Comparison of ENCODE assay signal across 13 cellular contexts in the genomic region with DNA sequence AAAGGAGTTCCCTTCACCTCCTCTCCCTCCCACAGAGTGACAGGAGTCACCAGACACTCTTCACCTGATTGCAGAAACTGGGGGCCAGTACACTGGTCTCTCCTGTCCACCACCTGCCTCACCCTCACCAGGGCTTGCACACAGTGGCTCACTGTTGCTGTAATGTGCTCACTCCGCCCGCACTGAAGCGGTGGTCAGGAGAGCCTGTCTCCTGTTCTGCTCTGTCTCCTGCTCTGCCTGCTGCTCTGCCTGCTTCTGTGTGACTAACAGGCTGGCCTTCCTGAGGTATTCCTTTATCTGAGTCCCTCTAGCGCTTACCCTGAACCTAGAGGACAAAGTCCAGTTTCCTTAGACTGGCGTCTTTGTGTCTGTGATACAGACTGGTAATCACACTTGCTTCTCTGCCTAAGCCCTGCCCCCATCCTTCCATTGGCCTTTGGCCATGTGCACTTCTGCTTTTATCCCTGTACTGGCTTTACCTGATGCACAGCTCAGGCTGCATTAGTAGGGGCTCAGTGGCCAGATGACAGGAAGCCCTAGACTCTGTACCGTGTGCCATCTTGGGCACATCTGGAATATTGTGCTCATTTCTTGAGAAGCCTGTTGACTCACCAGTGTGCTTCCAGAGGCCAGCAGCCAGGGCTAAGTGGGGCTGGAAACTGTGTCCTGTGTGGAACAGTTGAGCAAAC. TPM values are rescaled to one million over a fixed set of nuclear protein-coding genes. Genes with fewer than 3 reads are reported as not detected.
DNase-seq lines count a peak whose midpoint lies in the region; ATAC-seq, FAIRE-seq and TF ChIP-seq lines count a peak whose summit lies in the region.
"Had no signal": no experiment of that assay in that cellular context is flagged by ENCODE, and none has a peak within 500 bp of the region (broad histone marks: within the 10 kb centered on the region; RNA-seq: fewer than 3 reads in every experiment).

No MANE protein-coding gene starts in this region.

- ATAC-seq in left lobe of liver (peak; percentile 84), HG02885 (IDR thresholded peaks at IDR 0.05; ENCODE audit: poor library complexity, unreplicated experiment) (no peak), GM19395 (IDR thresholded peaks at IDR 0.05; ENCODE audit: unreplicated experiment) (no peak)
- ATAC-seq: activated CD4-positive, CD25-positive, alpha-beta regulatory T cell treated with anti-CD3 and anti-CD28 coated beads, Interleukin-2, amount 50 U/mL, for 24 hours; HCT116 had no signal

- H3K27ac ChIP-seq in 22Rv1 (peak overlapping the region; percentile 99), VCaP (peak overlapping the region; percentile 74)
- H3K27ac ChIP-seq: HL-60 had no signal

- no peak for TF ChIP-seq POLR2A in GM12891 (IDR thresholded peaks at IDR 0.05; ENCODE audit: low read depth, low read length)

- no peak for FAIRE-seq in GM12891 (lab: Jason Lieb, UNC)

- TF ChIP-seq CTCF in 22Rv1 (IDR thresholded peaks at IDR 0.05) (peak; percentile 26), VCaP (conservative IDR thresholded peaks at IDR 0.05) (0 out of 2 replicates have a peak, but pooled peaks have one; percentile 29)

- DNase-seq in GM12891 (ENCODE audit: insufficient read length, low spot score): no peak
- DNase-seq in left lobe of liver (ENCODE audit: low spot score): peak; percentile 81
- DNase-seq in NCI-H2227 treated with DMSO at 0.1 percent for 48 hours (lab: John Stamatoyannopoulos, UW): no peak
- no peak for DNase-seq in iPS-NIHi7 (ENCODE audit: extremely low spot score)
- DNase-seq: anterior cingulate cortex, DMS79 had no signal

TF ChIP-seq in GM12891, 5 proteins besides CTCF, POLR2A, EP300 and RAD21:
- TF ChIP-seq SPI1 (IDR thresholded peaks at IDR 0.05; ENCODE audit: low read depth, low read length): 0 out of 2 replicates have a peak, but pooled peaks have one; percentile 11
- 0 out of 2 replicates have a peak, but pooled peaks have one; percentile 39 for TF ChIP-seq POLR2AphosphoS5 (IDR thresholded peaks at IDR 0.05; ENCODE audit: low read depth, low read length)
- TF ChIP-seq PAX5 (IDR thresholded peaks at IDR 0.05; ENCODE audit: insufficient read depth, low read length, severe bottlenecking): no peak
TF ChIP-seq in GM12891: peak in this region for 2.

RNA-seq across cellular contexts. Expression of a gene that starts 13.3 kb away (rescaled TPM):
- polyA plus RNA-seq in GM12891 (2012; ENCODE audit: low read depth, missing spikeins): 2.1 TPM
- total RNA-seq in left lobe of liver: 0.73 TPM

RNA-seq across cellular contexts. Expression of a gene that starts 19.3 kb away (rescaled TPM):
- 5.3 TPM for polyA plus RNA-seq in GM12891 (2012; ENCODE audit: low read depth, missing spikeins)
- total RNA-seq in left lobe of liver: 4.9 TPM

RNA-seq across cellular contexts. Expression of a gene that starts 21.4 kb away (rescaled TPM):
- polyA plus RNA-seq in GM12891 (2012; ENCODE audit: low read depth, missing spikeins): 3,809 TPM
- 346 TPM for total RNA-seq in left lobe of liver

RNA-seq across cellular contexts. Expression of a gene that starts 27.6 kb away (rescaled TPM):
- polyA plus RNA-seq in GM12891 (2012; ENCODE audit: low read depth, missing spikeins): 10.3 TPM
- 4.8 TPM for total RNA-seq in left lobe of liver

RNA-seq across cellular contexts. Expression of a gene that starts 30.2 kb away (rescaled TPM):
- 7.2 TPM for polyA plus RNA-seq in GM12891 (2012; ENCODE audit: low read depth, missing spikeins)
- total RNA-seq in left lobe of liver: 3.2 TPM
